In the genomic region with DNA sequence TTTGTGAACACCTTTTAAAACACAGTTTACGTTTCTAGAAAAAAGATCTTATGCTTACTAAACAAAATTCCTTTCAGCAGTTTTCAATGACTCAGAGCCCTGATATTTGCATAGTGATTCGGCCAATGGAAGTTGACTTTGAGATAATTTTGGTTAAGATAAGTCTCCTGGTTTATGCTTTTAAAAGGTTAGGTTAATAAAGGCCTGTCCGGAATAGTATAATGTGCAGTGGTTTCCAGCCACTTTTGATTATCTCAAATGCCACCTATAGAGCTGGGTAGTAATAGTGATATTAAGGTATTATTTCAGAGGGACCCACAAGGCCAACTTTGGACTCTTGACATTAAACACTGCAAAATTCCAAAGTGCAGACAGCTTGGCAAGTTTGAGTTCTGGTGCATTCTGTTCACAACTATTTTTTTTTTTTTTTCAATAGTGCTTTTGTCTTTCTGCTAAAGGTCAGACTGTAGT, we compare ENCODE assay signal across 24 cellular contexts.
DNase-seq lines count a peak whose midpoint lies in the region; ATAC-seq and TF ChIP-seq lines count a peak whose summit lies in the region.
"Had no signal": no experiment of that assay in that cellular context is flagged by ENCODE, and none has a peak within 500 bp of the region (broad histone marks: within the 10 kb centered on the region; RNA-seq: fewer than 3 reads in every experiment).

No MANE protein-coding gene starts in this region.

- H3K27me3 ChIP-seq in Caco-2 (replicated peaks; ENCODE audit: control insufficient read depth, insufficient read depth, low read length) (no peaks in the 10 kb centered on the region), hepatocyte (no peaks in the 10 kb centered on the region), right cardiac atrium (ENCODE audit: control insufficient read depth, insufficient read depth) (no peaks in the 10 kb centered on the region)
- H3K27me3 ChIP-seq: spleen had no signal

- ATAC-seq in T-helper 17 cell, result no peak
- no peak for ATAC-seq in right cardiac atrium
- no peak for ATAC-seq in GM19023 (IDR thresholded peaks at IDR 0.05; ENCODE audit: unreplicated experiment)
- ATAC-seq: naive thymus-derived CD8-positive, alpha-beta T cell; Panc1 had no signal

- no peak for TF ChIP-seq CTCF in Caco-2 (IDR thresholded peaks at IDR 0.05; ENCODE audit: insufficient read depth in 1 of 2, low read depth in 1 of 2, low read length in 1 of 2, severe bottlenecking in 1 of 2, unreplicated experiment in 1 of 2)
- no peak for TF ChIP-seq CTCF in hepatocyte (IDR thresholded peaks at IDR 0.05; ENCODE audit: poor library complexity)
- no peak for TF ChIP-seq CTCF in progenitor cell of endocrine pancreas (IDR thresholded peaks at IDR 0.05; ENCODE audit: unreplicated experiment)

- H3K36me3 Mint-ChIP-seq in Caco-2 (ENCODE audit: insufficient read depth, unreplicated experiment), result peaks cover 37% of the 10 kb centered on the region
- peaks cover 2% of the 10 kb centered on the region for H3K36me3 Mint-ChIP-seq in T-helper 17 cell (ENCODE audit: low read depth)
- H3K36me3 Mint-ChIP-seq in progenitor cell of endocrine pancreas (ENCODE audit: insufficient read depth), result peaks cover 1% of the 10 kb centered on the region

- intact Hi-C loops in Caco-2 (cut with micrococcal nuclease; ENCODE audit: unreplicated experiment) (loop anchor here (2.0 kb wide), 1 partner anchor 134 kb away; a partner anchor contains a TSS), right cardiac atrium (cut with DNase I) (no loop called here)

- H3K27ac ChIP-seq in hepatocyte (peak overlapping the region; percentile 46), right cardiac atrium (ENCODE audit: low read length) (no peak overlapping the region)
- H3K27ac ChIP-seq: spleen had no signal

- no TSS peak for BruUV-seq in Caco-2 (replicated peaks; lab: Mats Ljungman, UMichigan)

- H3K4me1 ChIP-seq in Caco-2 (peaks cover 74% of the 10 kb centered on the region), hepatocyte (ENCODE audit: insufficient read depth) (peaks cover 7% of the 10 kb centered on the region), right cardiac atrium (ENCODE audit: control insufficient read depth, insufficient read depth, low read length) (no peaks in the 10 kb centered on the region)

- H3K4me3 ChIP-seq in Caco-2 (ENCODE audit: low read depth, low read length) (no peak overlapping the region), hepatocyte (no peak overlapping the region), right cardiac atrium (ENCODE audit: low read length) (no peak overlapping the region)
- H3K4me3 ChIP-seq: spleen had no signal

- H3K9me3 Mint-ChIP-seq in Caco-2 (ENCODE audit: unreplicated experiment), result no peaks in the 10 kb centered on the region
- no peaks in the 10 kb centered on the region for H3K9me3 Mint-ChIP-seq in progenitor cell of endocrine pancreas (ENCODE audit: low read depth)
- H3K9me3 Mint-ChIP-seq: activated B cell treated with CpG ODN at 0.5 μM for 24 hours; activated naive CD8-positive, alpha-beta T cell treated with anti-CD3 and anti-CD28 coated beads, Interleukin-2, amount 10 ng/mL, durations not matched to agents 7 days and 5 days; naive thymus-derived CD8-positive, alpha-beta T cell; type B pancreatic cell had no signal

- H3K79me2 ChIP-seq in hepatocyte, result peaks cover 24% of the 10 kb centered on the region

- H3K4me1 Mint-ChIP-seq in Caco-2 (ENCODE audit: low read depth, unreplicated experiment), result peaks cover 46% of the 10 kb centered on the region
- peaks cover 60% of the 10 kb centered on the region for H3K4me1 Mint-ChIP-seq in T-helper 17 cell
- peaks cover 12% of the 10 kb centered on the region for H3K4me1 Mint-ChIP-seq in progenitor cell of endocrine pancreas (ENCODE audit: low read depth)
- H3K4me1 Mint-ChIP-seq: activated B cell treated with CpG ODN at 0.5 μM for 24 hours had no signal

- H3K9me2 ChIP-seq in hepatocyte (replicated peaks; ENCODE audit: insufficient read depth), result no peaks in the 10 kb centered on the region

- DNase-seq in Caco-2 (peak in 1 of 2 experiments; percentile 37), T-helper 17 cell (no peak), hepatocyte (ENCODE audit: low spot score) (peak; percentile 34), progenitor cell of endocrine pancreas (ENCODE audit: low spot score, unreplicated experiment) (no peak), right cardiac atrium (no peak), medulla oblongata (ENCODE audit: extremely low spot score) (no peak)
- DNase-seq: activated B cell treated with CpG ODN at 0.5 μM for 24 hours; activated CD4-positive, alpha-beta T cell treated with anti-CD3 and anti-CD28 coated beads, Interleukin-2, amount 50 U/mL, for 48 hours; activated effector memory CD4-positive, alpha-beta T cell treated with Interleukin-2 at 50 U/mL for 16 hours; activated naive CD8-positive, alpha-beta T cell treated with anti-CD3 and anti-CD28 coated beads, Interleukin-2, amount 10 ng/mL, durations not matched to agents 7 days and 5 days; C1 segment of cervical spinal cord; EL; GOT3; islet precursor cell; midbrain; naive thymus-derived CD8-positive, alpha-beta T cell; NCI-H1105 treated with DMSO at 0.1 percent for 48 hours; NCI-H2029; NCI-H526; SHP77; spleen had no signal

- H3K4me3 Mint-ChIP-seq in Caco-2 (ENCODE audit: unreplicated experiment), result no peak overlapping the region
- no peak overlapping the region for H3K4me3 Mint-ChIP-seq in T-helper 17 cell
- no peak overlapping the region for H3K4me3 Mint-ChIP-seq in progenitor cell of endocrine pancreas (ENCODE audit: low read depth)
- H3K4me3 Mint-ChIP-seq: activated B cell treated with CpG ODN at 0.5 μM for 24 hours; activated naive CD8-positive, alpha-beta T cell treated with anti-CD3 and anti-CD28 coated beads, Interleukin-2, amount 10 ng/mL, durations not matched to agents 7 days and 5 days; type B pancreatic cell had no signal

- H3K9me3 ChIP-seq in Caco-2, result no peaks in the 10 kb centered on the region
- no peaks in the 10 kb centered on the region for H3K9me3 ChIP-seq in T-helper 17 cell (ENCODE audit: control insufficient read depth, low read length, poor library complexity, severe bottlenecking)
- no peaks in the 10 kb centered on the region for H3K9me3 ChIP-seq in hepatocyte (ENCODE audit: low read depth)
- no peaks in the 10 kb centered on the region for H3K9me3 ChIP-seq in right cardiac atrium (ENCODE audit: control insufficient read depth, low read length)
- H3K9me3 ChIP-seq: spleen had no signal

- no peak overlapping the region for H2AFZ ChIP-seq in hepatocyte

- no peaks in the 10 kb centered on the region; the same call in 1 of the 2 replicates for H3K36me3 ChIP-seq in Caco-2 (ENCODE audit: control insufficient read depth, insufficient read depth, low read length)
- H3K36me3 ChIP-seq in hepatocyte (replicated peaks; ENCODE audit: insufficient read depth, low read depth), result no peaks in the 10 kb centered on the region
- H3K36me3 ChIP-seq: spleen had no signal

- POLR2A ChIA-PET in Caco-2 (lab: Charles Lee), result no interaction called here

- no peaks in the 10 kb centered on the region for H4K20me1 ChIP-seq in hepatocyte (ENCODE audit: insufficient read depth, poor library complexity, severe bottlenecking)

- WGBS in hepatocyte (ENCODE audit: low lambda C conversion rate, missing lambda C conversion rate), result 42% methylated on average over 3 of the region's 3 CpGs
- WGBS in right cardiac atrium, result 63% methylated on average over 3 of the region's 3 CpGs

- H3K4me2 ChIP-seq in hepatocyte, result peak overlapping the region; percentile 4

- H3K27ac Mint-ChIP-seq in Caco-2 (ENCODE audit: unreplicated experiment), result peak overlapping the region; percentile 18
- H3K27ac Mint-ChIP-seq in T-helper 17 cell, result peak overlapping the region; percentile 100
- H3K27ac Mint-ChIP-seq in progenitor cell of endocrine pancreas, result peak overlapping the region; percentile 21
- H3K27ac Mint-ChIP-seq: activated B cell treated with CpG ODN at 0.5 μM for 24 hours; activated naive CD8-positive, alpha-beta T cell treated with anti-CD3 and anti-CD28 coated beads, Interleukin-2, amount 10 ng/mL, durations not matched to agents 7 days and 5 days; type B pancreatic cell had no signal

- CTCF ChIA-PET in Caco-2 (lab: Charles Lee), result interaction anchor here (0.5 to 1.4 kb wide), 4 partner anchors 54 to 228 kb away, joined by 3 to 8 read pairs (median 4); a partner anchor contains a TSS

- H3K27me3 Mint-ChIP-seq in Caco-2 (ENCODE audit: insufficient read depth, unreplicated experiment), result no peaks in the 10 kb centered on the region
- no peaks in the 10 kb centered on the region for H3K27me3 Mint-ChIP-seq in T-helper 17 cell
- peaks cover 3% of the 10 kb centered on the region for H3K27me3 Mint-ChIP-seq in progenitor cell of endocrine pancreas
- H3K27me3 Mint-ChIP-seq: activated naive CD8-positive, alpha-beta T cell treated with anti-CD3 and anti-CD28 coated beads, Interleukin-2, amount 10 ng/mL, durations not matched to agents 7 days and 5 days; naive thymus-derived CD8-positive, alpha-beta T cell had no signal

Comparison
In these comparisons a context has a peak if more than half of its experiments do, and no peak if none do; other contexts are left out.
1. H3K27ac Mint-ChIP-seq: peak in every context shown above with its lines; median percentile 100 in T-helper 17 cell; 21 in progenitor cell of endocrine pancreas; 18 in Caco-2.